19 cellular contexts compared by ENCODE assay signal in the genomic region with DNA sequence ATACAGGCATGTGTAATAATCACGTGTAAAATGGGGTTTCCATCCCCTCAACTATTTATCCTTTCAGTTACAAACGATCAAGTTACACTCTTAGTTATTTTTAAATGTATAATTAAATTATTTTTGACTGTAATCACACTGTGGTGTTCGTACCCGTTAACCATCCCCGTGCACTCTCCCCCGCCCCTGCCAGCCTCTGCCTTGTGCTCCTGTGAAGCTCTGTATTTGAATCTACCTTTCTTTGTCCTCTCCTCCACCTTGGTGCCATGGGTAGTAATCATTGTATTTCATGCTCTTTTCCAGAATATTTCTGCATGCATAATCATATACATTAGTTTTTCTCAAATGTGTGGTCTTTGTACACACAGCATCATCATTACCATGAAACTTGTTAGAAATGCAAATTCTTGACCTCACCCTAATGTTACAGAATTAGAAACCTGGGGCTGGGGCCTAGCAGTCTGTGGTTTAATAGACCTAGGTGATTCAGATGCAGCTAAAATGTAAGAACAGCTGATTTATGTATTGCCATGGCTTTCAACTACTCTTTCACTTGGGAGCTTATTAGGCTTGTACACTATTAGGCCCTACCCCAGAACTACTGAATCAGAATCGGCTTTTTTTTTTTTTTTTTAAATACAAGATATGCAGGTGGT.
A peak's percentile ranks its signal among the peaks of the same experiment; 100 is the strongest.
DNase-seq lines count a peak whose midpoint lies in the region; ATAC-seq, FAIRE-seq and TF ChIP-seq lines count a peak whose summit lies in the region.
"Had no signal": no experiment of that assay in that cellular context is flagged by ENCODE, and none has a peak within 500 bp of the region (broad histone marks: within the 10 kb centered on the region; RNA-seq: fewer than 3 reads in every experiment).

No MANE protein-coding gene starts in this region.

- no peak for FAIRE-seq in GM12878 (lab: Jason Lieb, UNC)
- FAIRE-seq: frontal cortex had no signal

- no peak overlapping the region for H3K27ac Mint-ChIP-seq in activated T-helper 2 cell treated with anti-CD3 and anti-CD28 coated beads, Interferon-gamma antibody, Interleukin-2, Interleukin-4, amounts not matched to agents 10 μg/mL and 5 μg/mL and 100 μg/mL, durations not matched to agents 14 hours and 24 hours and 36 hours
- no peak overlapping the region for H3K27ac Mint-ChIP-seq in activated CD4-positive, alpha-beta T cell treated with anti-CD3 and anti-CD28 coated beads for 36 hours
- H3K27ac Mint-ChIP-seq: activated naive CD4-positive, alpha-beta T cell treated with anti-CD3 and anti-CD28 coated beads, Interleukin-2, amount 10 ng/mL, durations not matched to agents 7 days and 5 days; B cell had no signal

- H3K27me3 ChIP-seq in GM12878 (replicated peaks in 1 of 2; ENCODE audit: control insufficient read depth in 2 of 2, insufficient read depth in 2 of 2, low read length in 1 of 2) (no peaks in the 10 kb centered on the region), osteoblast (ENCODE audit: insufficient read depth, low read length) (no peaks in the 10 kb centered on the region)
- H3K27me3 ChIP-seq: body of pancreas had no signal

- DNase-seq in GM12878 (ENCODE audit: low read depth, low spot score) (peak; percentile 20), osteoblast (ENCODE audit: insufficient read length, low spot score, missing footprints) (no peak)
- DNase-seq in activated T-helper 2 cell treated with anti-CD3 and anti-CD28 coated beads, Interferon-gamma antibody, Interleukin-2, Interleukin-4, amounts not matched to agents 10 μg/mL and 5 μg/mL and 100 μg/mL, durations not matched to agents 14 hours and 24 hours and 36 hours (ENCODE audit: low spot score) = no peak
- DNase-seq in activated CD4-positive, alpha-beta T cell treated with anti-CD3 and anti-CD28 coated beads for 36 hours = no peak
- DNase-seq: activated naive CD4-positive, alpha-beta T cell treated with anti-CD3 and anti-CD28 coated beads, Interleukin-2, amount 10 ng/mL, durations not matched to agents 7 days and 5 days; body of pancreas; mucosa of descending colon; NCI-H1436 treated with DMSO at 0.1 percent for 48 hours; NCI-H226; stimulated activated CD4-positive, alpha-beta T cell treated with anti-CD3 and anti-CD28 coated beads, Interleukin-4, amount 100 ng/mL, for 24 hours; stimulated activated CD8-positive, alpha-beta memory T cell treated with anti-CD3 and anti-CD28 coated beads, Interleukin-4, amount 100 ng/mL, for 48 hours; T-helper 1 cell had no signal

- ATAC-seq in GM18870 (IDR thresholded peaks at IDR 0.05; ENCODE audit: unreplicated experiment) = peak; percentile 52
- peak; percentile 39 for ATAC-seq in GM21528 (IDR thresholded peaks at IDR 0.05; ENCODE audit: low FRiP score, unreplicated experiment)
- peak; percentile 48 for ATAC-seq in HG03342 (IDR thresholded peaks at IDR 0.05; ENCODE audit: unreplicated experiment)
- ATAC-seq in GM12878 = peak; percentile 67
- no peak for ATAC-seq in activated CD4-positive, alpha-beta T cell treated with anti-CD3 and anti-CD28 coated beads for 36 hours
- ATAC-seq: body of pancreas, left lobe of liver, mucosa of descending colon, Right ventricle myocardium inferior had no signal

- no peaks in the 10 kb centered on the region for H3K27me3 Mint-ChIP-seq in activated T-helper 2 cell treated with anti-CD3 and anti-CD28 coated beads, Interferon-gamma antibody, Interleukin-2, Interleukin-4, amounts not matched to agents 10 μg/mL and 5 μg/mL and 100 μg/mL, durations not matched to agents 14 hours and 24 hours and 36 hours (ENCODE audit: low read depth)
- no peaks in the 10 kb centered on the region for H3K27me3 Mint-ChIP-seq in activated CD4-positive, alpha-beta T cell treated with anti-CD3 and anti-CD28 coated beads for 36 hours
- H3K27me3 Mint-ChIP-seq: activated naive CD4-positive, alpha-beta T cell treated with anti-CD3 and anti-CD28 coated beads, Interleukin-2, amount 10 ng/mL, durations not matched to agents 7 days and 5 days; B cell had no signal

- in situ Hi-C loops in GM12878 (cut with MboI) = no loop called here

- no peaks in the 10 kb centered on the region for H3K9me3 Mint-ChIP-seq in activated T-helper 2 cell treated with anti-CD3 and anti-CD28 coated beads, Interferon-gamma antibody, Interleukin-2, Interleukin-4, amounts not matched to agents 10 μg/mL and 5 μg/mL and 100 μg/mL, durations not matched to agents 14 hours and 24 hours and 36 hours
- H3K9me3 Mint-ChIP-seq in activated CD4-positive, alpha-beta T cell treated with anti-CD3 and anti-CD28 coated beads for 36 hours (ENCODE audit: low read depth) = no peaks in the 10 kb centered on the region
- H3K9me3 Mint-ChIP-seq: activated naive CD4-positive, alpha-beta T cell treated with anti-CD3 and anti-CD28 coated beads, Interleukin-2, amount 10 ng/mL, durations not matched to agents 7 days and 5 days had no signal

- TF ChIP-seq RAD21 in GM12878 (IDR thresholded peaks at IDR 0.05; ENCODE audit: insufficient read depth, low read depth, low read length) = no peak

- no peaks in the 10 kb centered on the region; the same call in 2 of the 3 replicates for H3K9me3 ChIP-seq in GM12878 (replicated peaks; ENCODE audit: control insufficient read depth, insufficient read depth, low read length)
- no peaks in the 10 kb centered on the region for H3K9me3 ChIP-seq in osteoblast (ENCODE audit: low read depth, low read length)
- H3K9me3 ChIP-seq: body of pancreas, mucosa of descending colon had no signal

- CTCF ChIA-PET in GM12878 (lab: Yijun Ruan, JAX) = interaction anchor here (0.7 to 3.0 kb wide), 6 partner anchors 9 to 71 kb away, joined by 4 to 7 read pairs (median 4); no protein-coding TSS in a partner anchor
- CTCF ChIA-PET in activated CD4-positive, alpha-beta T cell treated with anti-CD3 and anti-CD28 coated beads for 36 hours (lab: Charles Lee) = interaction anchor here (0.6 to 1.0 kb wide), 2 partner anchors 104 to 299 kb away, joined by 3 to 5 read pairs; no protein-coding TSS in a partner anchor

- POLR2A ChIA-PET in GM12878 (lab: Charles Lee) = interaction anchor here (0.6 to 1.0 kb wide), 5 partner anchors 11 to 162 kb away, joined by 3 to 4 read pairs (median 3); a partner anchor contains a TSS
- POLR2A ChIA-PET in activated CD4-positive, alpha-beta T cell treated with anti-CD3 and anti-CD28 coated beads for 36 hours (lab: Charles Lee) = no interaction called here

- no peak overlapping the region for H3K9ac ChIP-seq in GM12878 (ENCODE audit: control insufficient read depth, insufficient read depth, low read length)

- no peak overlapping the region; the same call in 1 of the 2 replicates for H3K4me2 ChIP-seq in GM12878 (ENCODE audit: control insufficient read depth, insufficient read depth)
- H3K4me2 ChIP-seq in osteoblast (ENCODE audit: insufficient read depth, low read length) = no peak overlapping the region

- H3K4me3 ChIP-seq in GM12878 (no peak overlapping the region), osteoblast (ENCODE audit: insufficient read depth, low read length) (no peak overlapping the region)
- H3K4me3 ChIP-seq: body of pancreas, mucosa of descending colon had no signal

- H3K27ac ChIP-seq in GM12878 (ENCODE audit: control insufficient read depth, insufficient read depth) = no peak overlapping the region
- no peak overlapping the region for H3K27ac ChIP-seq in osteoblast (ENCODE audit: low read depth, low read length)
- H3K27ac ChIP-seq: body of pancreas had no signal

- H3K4me1 ChIP-seq in GM12878 (ENCODE audit: control insufficient read depth, insufficient read depth, low read length) (peaks cover 28% of the 10 kb centered on the region), osteoblast (ENCODE audit: insufficient read depth, low read length) (no peaks in the 10 kb centered on the region)
- H3K4me1 ChIP-seq: body of pancreas had no signal

- BruUV-seq in GM12878 (replicated peaks; lab: Mats Ljungman, UMichigan) = no TSS peak

- TF ChIP-seq POLR2A in GM12878 (IDR thresholded peaks at IDR 0.05; ENCODE audit: low read depth, low read length) = no peak

- H3K4me1 Mint-ChIP-seq in activated T-helper 2 cell treated with anti-CD3 and anti-CD28 coated beads, Interferon-gamma antibody, Interleukin-2, Interleukin-4, amounts not matched to agents 10 μg/mL and 5 μg/mL and 100 μg/mL, durations not matched to agents 14 hours and 24 hours and 36 hours (ENCODE audit: low read depth) = peaks cover 21% of the 10 kb centered on the region
- H3K4me1 Mint-ChIP-seq in activated CD4-positive, alpha-beta T cell treated with anti-CD3 and anti-CD28 coated beads for 36 hours = peaks cover 26% of the 10 kb centered on the region

- RAD21 ChIA-PET in GM12878 (lab: Charles Lee; ENCODE audit: unreplicated experiment) = interaction anchor here (1.0 to 1.4 kb wide), 4 partner anchors 13 to 397 kb away, joined by 3 to 6 read pairs (median 3); no protein-coding TSS in a partner anchor

- WGBS in GM12878 (ENCODE audit: insufficient coverage, insufficient replicate concordance, low lambda C conversion rate, missing lambda C conversion rate) = 75% methylated on average over 7 of the region's 7 CpGs

- no peak overlapping the region for H3K4me3 Mint-ChIP-seq in activated T-helper 2 cell treated with anti-CD3 and anti-CD28 coated beads, Interferon-gamma antibody, Interleukin-2, Interleukin-4, amounts not matched to agents 10 μg/mL and 5 μg/mL and 100 μg/mL, durations not matched to agents 14 hours and 24 hours and 36 hours (ENCODE audit: low read depth)
- no peak overlapping the region for H3K4me3 Mint-ChIP-seq in activated CD4-positive, alpha-beta T cell treated with anti-CD3 and anti-CD28 coated beads for 36 hours
- H3K4me3 Mint-ChIP-seq: activated naive CD4-positive, alpha-beta T cell treated with anti-CD3 and anti-CD28 coated beads, Interleukin-2, amount 10 ng/mL, durations not matched to agents 7 days and 5 days; B cell had no signal

- TF ChIP-seq CTCF in GM12878 (IDR thresholded peaks at IDR 0.05 in 2 of 3, conservative IDR thresholded peaks at IDR 0.05 in 1 of 3; ENCODE audit: control insufficient read depth in 2 of 3, extremely low read depth in 1 of 3, insufficient read depth in 1 of 3, low read depth in 3 of 3, low read length in 3 of 3) = no peak
- no peak for TF ChIP-seq CTCF in osteoblast (IDR thresholded peaks at IDR 0.05; ENCODE audit: extremely low read depth, low read depth, low read length)

- H3K79me2 ChIP-seq in GM12878 (ENCODE audit: control insufficient read depth, insufficient read depth, low read length) = peaks cover 2% of the 10 kb centered on the region; the same call in 1 of the 2 replicates
- H3K79me2 ChIP-seq in osteoblast (ENCODE audit: insufficient read depth, low read length) = no peaks in the 10 kb centered on the region

- H2AFZ ChIP-seq in GM12878 (ENCODE audit: control insufficient read depth, low read depth, low read length) (no peak overlapping the region), osteoblast (ENCODE audit: low read length) (no peak overlapping the region)

- peak in 1 of 2 experiments; percentile 35; a peak in 1 of 4 replicates for TF ChIP-seq EP300 in GM12878 (IDR thresholded peaks at IDR 0.05; ENCODE audit: borderline replicate concordance in 1 of 2, control insufficient read depth in 1 of 2, low read depth in 2 of 2, low read length in 2 of 2)

- intact Hi-C loops in GM12878 (cut with micrococcal nuclease; ENCODE audit: unreplicated experiment) = loop anchor here (5.0 kb wide), 2 partner anchors 143 to 402 kb away; no protein-coding TSS in a partner anchor
- intact Hi-C loops in activated T-helper 2 cell treated with anti-CD3 and anti-CD28 coated beads, Interferon-gamma antibody, Interleukin-2, Interleukin-4, amounts not matched to agents 10 μg/mL and 5 μg/mL and 100 μg/mL, durations not matched to agents 14 hours and 24 hours and 36 hours (cut with micrococcal nuclease) = no loop called here
- intact Hi-C loops in activated CD4-positive, alpha-beta T cell treated with anti-CD3 and anti-CD28 coated beads for 36 hours (cut with DNase I, micrococcal nuclease) = no loop called here

- H3K36me3 ChIP-seq in GM12878 (ENCODE audit: control insufficient read depth in 2 of 2, insufficient read depth in 2 of 2, low read length in 1 of 2) = peaks cover 3 to 18% of the 10 kb centered on the region in 2 experiments; a peak in 2 of 4 replicates
- H3K36me3 ChIP-seq in osteoblast (ENCODE audit: insufficient read depth, low read length) = peaks cover 17% of the 10 kb centered on the region

- H4K20me1 ChIP-seq in GM12878 (ENCODE audit: control insufficient read depth, insufficient read depth) = no peaks in the 10 kb centered on the region
- no peaks in the 10 kb centered on the region for H4K20me1 ChIP-seq in osteoblast (ENCODE audit: insufficient read depth, low read length)

- SMC1A ChIA-PET in GM12878 (lab: Charles Lee; ENCODE audit: uncharacterized antibody, unreplicated experiment) = interaction anchor here (0.6 to 3.9 kb wide), 10 partner anchors 10 to 410 kb away, joined by 3 to 28 read pairs (median 4); a partner anchor contains a TSS

- H3K36me3 Mint-ChIP-seq in activated T-helper 2 cell treated with anti-CD3 and anti-CD28 coated beads, Interferon-gamma antibody, Interleukin-2, Interleukin-4, amounts not matched to agents 10 μg/mL and 5 μg/mL and 100 μg/mL, durations not matched to agents 14 hours and 24 hours and 36 hours (ENCODE audit: low read depth) = peaks cover 78% of the 10 kb centered on the region
- peaks cover 62% of the 10 kb centered on the region for H3K36me3 Mint-ChIP-seq in activated CD4-positive, alpha-beta T cell treated with anti-CD3 and anti-CD28 coated beads for 36 hours (ENCODE audit: low read depth)
